8 cellular contexts compared by ENCODE assay signal in genomic region chr22:31496007-31496734, GRCh38. TPM values are rescaled to one million over a fixed set of nuclear protein-coding genes. Genes with fewer than 3 reads are reported as not detected.
DNase-seq lines count a peak whose midpoint lies in the region; ATAC-seq and TF ChIP-seq lines count a peak whose summit lies in the region.

Gene SFI1, plus strand, starts transcription at chr22:31496536. Its CDS starts 11,749 bp downstream, at chr22:31508285.

- H3K9me3 Mint-ChIP-seq in CD14-positive monocyte: peaks cover 0 to 4% (median 0%) of the 10 kb centered on the region in 7 donors

- H3K9me3 ChIP-seq in right lobe of liver: no peaks in the 10 kb centered on the region

- H3K27ac ChIP-seq in right lobe of liver: peak within 1 kb of the TSS; percentile 63 to 70 (median 66)

- ATAC-seq in GM19372 (IDR thresholded peaks at IDR 0.05; ENCODE audit: low read depth, unreplicated experiment) (peak; percentile 79), HG03558 (IDR thresholded peaks at IDR 0.05; ENCODE audit: extremely low read depth, unreplicated experiment) (peak; percentile 39), right lobe of liver (peak; percentile 96 to 98 (median 96))

- 1% methylated on average over 43 of the region's 70 CpGs for WGBS in right lobe of liver (ENCODE audit: insufficient coverage, low coverage, low lambda C conversion rate, missing lambda C conversion rate)

- DNase-seq in CD14-positive monocyte (ENCODE audit: low spot score) (peak; percentile 84), NCI-H774 (lab: John Stamatoyannopoulos, UW) (peak; percentile 53), dermis microvascular lymphatic vessel endothelial cell (ENCODE audit: low read depth in 2 of 2) (peak; percentile 67 to 88), right lobe of liver (peak; percentile 92 to 95 (median 94))
- peak; percentile 96 to 97 for DNase-seq in activated CD4-positive, alpha-beta T cell treated with anti-CD3 and anti-CD28 coated beads, Interleukin-2, amount 50 U/mL, for 48 hours
- peak; percentile 94 to 95 for DNase-seq in stimulated activated CD4-positive, alpha-beta T cell treated with anti-CD3 and anti-CD28 coated beads, Interleukin-4, amount 100 ng/mL, for 4 hours

- H3K36me3 Mint-ChIP-seq in CD14-positive monocyte: peaks cover 0 to 8% of the 10 kb centered on the region in 2 donors

- peak within 1 kb of the TSS; percentile 86 to 93 (median 89) for H3K4me3 ChIP-seq in right lobe of liver

- H3K27me3 Mint-ChIP-seq in CD14-positive monocyte (ENCODE audit: low read depth in 3 of 3): peaks cover 0 to 3% (median 2%) of the 10 kb centered on the region in 3 donors

- peak; percentile 25 for TF ChIP-seq CTCF in CD14-positive monocyte (IDR thresholded peaks at IDR 0.05)
- TF ChIP-seq CTCF in right lobe of liver (IDR thresholded peaks at IDR 0.05): peak in 3 of 4 donors; percentile 14 to 50 (median 36)

- peak within 1 kb of the TSS; percentile 89 to 96 (median 94) for H3K27ac Mint-ChIP-seq in CD14-positive monocyte

- intact Hi-C loops in CD14-positive monocyte (cut with micrococcal nuclease): loop anchor here (10.0 kb wide), 2 partner anchors 139 to 259 kb away; partner anchors contain the start of genes DEPDC5 (in 1 of the 2) and PRR14L (in 1 of the 2)
- intact Hi-C loops in right lobe of liver (cut with DNase I): no loop called here

- H3K4me1 ChIP-seq in right lobe of liver: peaks cover 0 to 5% (median under 1%) of the 10 kb centered on the region in 4 donors

- peaks cover 18% of the 10 kb centered on the region for H3K4me1 Mint-ChIP-seq in CD14-positive monocyte

- H3K27me3 ChIP-seq in right lobe of liver: no peaks in the 10 kb centered on the region

- peak within 1 kb of the TSS; percentile 92 to 96 for H3K4me3 Mint-ChIP-seq in CD14-positive monocyte

- no peaks in the 10 kb centered on the region for H3K36me3 ChIP-seq in right lobe of liver

- peak; percentile 50 for TF ChIP-seq POLR2A in right lobe of liver (IDR thresholded peaks at IDR 0.05)

RNA-seq across cellular contexts. Expression of gene SFI1, which starts in this region (rescaled TPM):
- 1 to 10 TPM; 1.7 to 3.6 TPM for polyA plus RNA-seq in CD14-positive monocyte
- total RNA-seq in dermis microvascular lymphatic vessel endothelial cell (12.3 and 15.8 TPM in 2 replicates), right lobe of liver (10 to 100 TPM in 2 of 6 experiments, 1 to 10 TPM in 4; 7.0 to 14.0 (median 8.7) TPM)

Comparison
In these comparisons a context has a peak if more than half of its experiments do, and no peak if none do; other contexts are left out.
1. Peak in every context shown above with its lines: DNase-seq, ATAC-seq, H3K4me3 ChIP-seq and H3K27ac ChIP-seq.
2. ATAC-seq: peak in every context shown above with its lines; median percentile 96 in right lobe of liver; 79 in GM19372; 39 in HG03558.
3. intact Hi-C loops: an anchor here in CD14-positive monocyte (10.0 kb wide); none called in right lobe of liver.